Comparison of ENCODE assay signal across 8 cellular contexts in genomic region chr4:42656986-42657792, GRCh38. TPM values are rescaled to one million over a fixed set of nuclear protein-coding genes. Genes with fewer than 3 reads are reported as not detected.
DNase-seq lines count a peak whose midpoint lies in the region; ATAC-seq, FAIRE-seq and TF ChIP-seq lines count a peak whose summit lies in the region.

Gene ATP8A1 (minus strand): TSS chr4:42657105. CDS start chr4:42656873, 232 bp downstream.

- no peak for TF ChIP-seq CTCF in D721Med (IDR thresholded peaks at IDR 0.05; ENCODE audit: insufficient read depth, missing control alignments)
- no peak for TF ChIP-seq CTCF in OCI-LY1 (IDR thresholded peaks at IDR 0.05; ENCODE audit: low read length)
- no peak for TF ChIP-seq CTCF in endothelial cell of umbilical vein (IDR thresholded peaks at IDR 0.05; ENCODE audit: extremely low read depth in 1 of 2, insufficient read depth in 1 of 2, low read depth in 1 of 2, low read length in 2 of 2)
- TF ChIP-seq CTCF in mesothelial cell of epicardium (IDR thresholded peaks at IDR 0.05; ENCODE audit: unreplicated experiment), result no peak

- peaks cover 5% of the 10 kb centered on the region for H3K9me3 Mint-ChIP-seq in mesothelial cell of epicardium

- peaks cover 16% of the 10 kb centered on the region for H3K79me2 ChIP-seq in OCI-LY1 (ENCODE audit: insufficient read depth, low read length)
- H3K79me2 ChIP-seq in endothelial cell of umbilical vein (ENCODE audit: control insufficient read depth, insufficient read depth, low read length), result no peaks in the 10 kb centered on the region

- H2AFZ ChIP-seq in OCI-LY1 (ENCODE audit: low read length) (peak within 1 kb of the TSS; percentile 57; the same call in 1 of the 2 replicates), endothelial cell of umbilical vein (ENCODE audit: low read depth, low read length) (peak within 1 kb of the TSS; percentile 84)

- H3K36me3 Mint-ChIP-seq in mesothelial cell of epicardium, result no peaks in the 10 kb centered on the region

- BruUV-seq in endothelial cell of umbilical vein (replicated peaks; lab: Mats Ljungman, UMichigan), result no TSS peak

- H3K36me3 ChIP-seq in OCI-LY1 (ENCODE audit: insufficient read depth, low read length) (no peaks in the 10 kb centered on the region), endothelial cell of umbilical vein (ENCODE audit: control insufficient read depth in 2 of 2, extremely low read depth in 1 of 2, insufficient read depth in 2 of 2, low read length in 2 of 2) (no peaks in the 10 kb centered on the region)

- no peaks in the 10 kb centered on the region for H3K9me3 ChIP-seq in OCI-LY1 (ENCODE audit: low read length)
- no peaks in the 10 kb centered on the region for H3K9me3 ChIP-seq in endothelial cell of umbilical vein (replicated peaks; ENCODE audit: control insufficient read depth, insufficient read depth, low read length)

- H4K20me1 ChIP-seq in OCI-LY1 (ENCODE audit: insufficient read depth, low read length) (no peaks in the 10 kb centered on the region), endothelial cell of umbilical vein (replicated peaks; ENCODE audit: control insufficient read depth, extremely low read depth, insufficient read depth, low read length) (no peaks in the 10 kb centered on the region)

- H3K4me3 ChIP-seq in OCI-LY1 (ENCODE audit: low read depth, low read length, poor library complexity, severe bottlenecking) (peak within 1 kb of the TSS; percentile 84), endothelial cell of umbilical vein (replicated peaks in 1 of 3; ENCODE audit: insufficient read depth in 1 of 3, low read depth in 1 of 3, low read length in 3 of 3) (peak within 1 kb of the TSS; percentile 12 to 48 (median 47))

- no peak for FAIRE-seq in D721Med (lab: Jason Lieb, UNC)
- peak; percentile 76 for FAIRE-seq in endothelial cell of umbilical vein (lab: Jason Lieb, UNC)

- H3K4me1 ChIP-seq in OCI-LY1 (ENCODE audit: insufficient read depth, low read length, severe bottlenecking) (peaks cover 28% of the 10 kb centered on the region), endothelial cell of umbilical vein (ENCODE audit: control insufficient read depth, extremely low read depth, insufficient read depth, low read length) (peaks cover 26% of the 10 kb centered on the region)

- peak; percentile 70 for ATAC-seq in GM21526 (IDR thresholded peaks at IDR 0.05; ENCODE audit: low FRiP score, unreplicated experiment)

- H3K9ac ChIP-seq in OCI-LY1 (ENCODE audit: low read length), result peak within 1 kb of the TSS; percentile 80
- peak within 1 kb of the TSS; percentile 78 for H3K9ac ChIP-seq in endothelial cell of umbilical vein (replicated peaks; ENCODE audit: extremely low read depth, insufficient read depth, low read length)

- H3F3A ChIP-seq in OCI-LY1 (ENCODE audit: insufficient read depth, low read length), result no peaks in the 10 kb centered on the region

- H3K4me2 ChIP-seq in OCI-LY1 (ENCODE audit: low read length), result peak within 1 kb of the TSS; percentile 94
- H3K4me2 ChIP-seq in endothelial cell of umbilical vein (ENCODE audit: insufficient read depth, low read length), result peak within 1 kb of the TSS; percentile 66

- H3K4me1 Mint-ChIP-seq in mesothelial cell of epicardium, result peaks cover 31% of the 10 kb centered on the region

- H3K9me1 ChIP-seq in endothelial cell of umbilical vein (replicated peaks; ENCODE audit: control insufficient read depth, extremely low read depth, insufficient read depth, low read length), result no peaks in the 10 kb centered on the region

- DNase-seq in D721Med (ENCODE audit: insufficient read length, low spot score), result peak; percentile 64
- DNase-seq in HuH-7 (ENCODE audit: low spot score), result peak; percentile 73
- DNase-seq in activated CD8-positive, alpha-beta memory T cell treated with anti-CD3 and anti-CD28 coated beads, Interleukin-2, amount 50 U/mL, for 4 hours, result peak; percentile 96
- DNase-seq in endothelial cell of umbilical vein (ENCODE audit: low read depth, low spot score), result peak; percentile 89
- peak; percentile 91 to 93 for DNase-seq in mesothelial cell of epicardium (ENCODE audit: low spot score in 2 of 2, unreplicated experiment in 2 of 2)
- peak; percentile 83 to 96 for DNase-seq in stimulated activated CD8-positive, alpha-beta memory T cell treated with anti-CD3 and anti-CD28 coated beads, Interleukin-15, amount 100 ng/mL, for 4 hours (ENCODE audit: low read depth in 2 of 2)

- intact Hi-C loops in endothelial cell of umbilical vein (cut with micrococcal nuclease), result loop anchor here (5.0 kb wide), 2 partner anchors 260 to 315 kb away; partner anchors contain the start of gene SHISA3

- H3K27me3 ChIP-seq in OCI-LY1 (ENCODE audit: insufficient read depth, low read length), result no peaks in the 10 kb centered on the region
- H3K27me3 ChIP-seq in endothelial cell of umbilical vein (ENCODE audit: control insufficient read depth in 2 of 2, insufficient read depth in 2 of 2, low read length in 2 of 2), result peaks cover 2 to 16% of the 10 kb centered on the region in 2 experiments

- CTCF ChIA-PET in endothelial cell of umbilical vein (lab: Charles Lee), result interaction anchor here (0.7 to 3.4 kb wide), 7 partner anchors 9 to 374 kb away, joined by 3 to 30 read pairs (median 3); no protein-coding TSS in a partner anchor

- peak within 1 kb of the TSS; percentile 90 for H3K4me3 Mint-ChIP-seq in mesothelial cell of epicardium

- H3K27ac Mint-ChIP-seq in mesothelial cell of epicardium, result peak within 1 kb of the TSS; percentile 99

- H3K9me2 ChIP-seq in OCI-LY1 (ENCODE audit: low read depth, low read length), result no peaks in the 10 kb centered on the region

- peak; percentile 45 for TF ChIP-seq POLR2A in endothelial cell of umbilical vein (IDR thresholded peaks at IDR 0.05; ENCODE audit: low read depth, low read length)

- H3K27ac ChIP-seq in OCI-LY1 (ENCODE audit: low read depth, low read length, poor library complexity, severe bottlenecking) (peak within 1 kb of the TSS; percentile 80), endothelial cell of umbilical vein (ENCODE audit: insufficient read depth, low read depth, low read length) (peak within 1 kb of the TSS; percentile 81)

- dilution Hi-C loops in endothelial cell of umbilical vein (cut with MboI; ENCODE audit: extremely low pct_ligation_motif_present, low sequenced_read_pairs), result no loop called here

- peaks cover 8% of the 10 kb centered on the region for H3K27me3 Mint-ChIP-seq in mesothelial cell of epicardium (ENCODE audit: low read depth)

- POLR2A ChIA-PET in endothelial cell of umbilical vein (lab: Charles Lee), result no interaction called here

TF ChIP-seq in endothelial cell of umbilical vein, 7 proteins besides CTCF, POLR2A, EP300 and RAD21:
- TF ChIP-seq MYC (IDR thresholded peaks at IDR 0.05; ENCODE audit: low read depth, low read length) (no peak), POLR2AphosphoS5 (IDR thresholded peaks at IDR 0.05; ENCODE audit: insufficient read depth, low read depth, low read length) (peak; percentile 16), GATA2 (IDR thresholded peaks at IDR 0.05; ENCODE audit: insufficient read depth, insufficient read length, low read depth, low read length) (no peak), FOS (IDR thresholded peaks at IDR 0.05; ENCODE audit: borderline replicate concordance, insufficient read depth, low read length) (no peak), MAX (IDR thresholded peaks at IDR 0.05; ENCODE audit: insufficient read depth, insufficient read length) (no peak), JUN (IDR thresholded peaks at IDR 0.05; ENCODE audit: borderline replicate concordance, insufficient read depth, insufficient read length, low read depth) (no peak), EZH2 (IDR thresholded peaks at IDR 0.05; ENCODE audit: borderline replicate concordance, low read depth, low read length, severe bottlenecking) (peak; percentile 4)

RNA-seq across cellular contexts. Expression of gene ATP8A1, which starts in this region (rescaled TPM):
- total RNA-seq in endothelial cell of umbilical vein (1.9 and 11.5 TPM in 2 replicates), mesothelial cell of epicardium (13.0 to 15.7 TPM (median 14.0 TPM) in 3 replicates)
- 0.48 and 0.97 TPM in 2 replicates for polyA plus RNA-seq in endothelial cell of umbilical vein
- polyA plus RNA-seq in endothelial cell of umbilical vein (2011; cell fraction: cytosol; rRNA removed), result 0.44 and 1.1 TPM in 2 replicates
- polyA plus RNA-seq in endothelial cell of umbilical vein (2011; cell fraction: nucleus; rRNA removed), result 8.7 and 9.0 TPM in 2 replicates
- 0.19 and 0.47 TPM in 2 replicates for polyA plus RNA-seq in endothelial cell of umbilical vein (2012)
- 2.6 and 4.0 TPM in 2 replicates for polyA minus RNA-seq in endothelial cell of umbilical vein
- polyA minus RNA-seq in endothelial cell of umbilical vein (2011; cell fraction: cytosol; rRNA and poly(A)+ RNA removed), result 1.5 TPM
- polyA minus RNA-seq in endothelial cell of umbilical vein (2011; cell fraction: nucleus; rRNA and poly(A)+ RNA removed), result 13.3 and 17.1 TPM in 2 replicates

Comparison
In these comparisons a context has a peak if more than half of its experiments do, and no peak if none do; other contexts are left out.
1. Peak in every context shown above with its lines: DNase-seq, ATAC-seq, H3K4me3 ChIP-seq and H3K27ac ChIP-seq.